ENCODE assay signal across 11 cellular contexts in genomic region chr18:59907172-59907571, GRCh38. TPM values are rescaled to one million over a fixed set of nuclear protein-coding genes. Genes with fewer than 3 reads are reported as not detected.
DNase-seq lines count a peak whose midpoint lies in the region; ATAC-seq and TF ChIP-seq lines count a peak whose summit lies in the region.
"Had no signal": no experiment of that assay in that cellular context is flagged by ENCODE, and none has a peak within 500 bp of the region (broad histone marks: within the 10 kb centered on the region; RNA-seq: fewer than 3 reads in every experiment).

No MANE protein-coding gene starts in this region.

- H3K36me3 ChIP-seq in naive thymus-derived CD4-positive, alpha-beta T cell (ENCODE audit: control insufficient read depth in 2 of 3, insufficient read depth in 3 of 3, low read length in 3 of 3), result no peaks in the 10 kb centered on the region
- H3K36me3 ChIP-seq: ascending aorta had no signal

- H3K9me3 Mint-ChIP-seq in activated CD4-positive, alpha-beta T cell treated with anti-CD3 and anti-CD28 coated beads for 36 hours (ENCODE audit: low read depth), result no peaks in the 10 kb centered on the region
- no peaks in the 10 kb centered on the region for H3K9me3 Mint-ChIP-seq in naive thymus-derived CD4-positive, alpha-beta T cell

- H3K27me3 Mint-ChIP-seq in activated CD4-positive, alpha-beta T cell treated with anti-CD3 and anti-CD28 coated beads for 36 hours, result no peaks in the 10 kb centered on the region
- H3K27me3 Mint-ChIP-seq in naive thymus-derived CD4-positive, alpha-beta T cell, result no peaks in the 10 kb centered on the region

- CTCF ChIA-PET in activated CD4-positive, alpha-beta T cell treated with anti-CD3 and anti-CD28 coated beads for 36 hours (lab: Charles Lee), result interaction anchor here (0.6 kb wide), 1 partner anchor 132 kb away, joined by 6 read pairs; no protein-coding TSS in a partner anchor
- CTCF ChIA-PET in naive thymus-derived CD4-positive, alpha-beta T cell (lab: Charles Lee), result interaction anchor here (0.5 kb wide), 1 partner anchor 65 kb away, joined by 3 read pairs; no protein-coding TSS in a partner anchor

- DNase-seq in activated CD4-positive, alpha-beta T cell treated with anti-CD3 and anti-CD28 coated beads for 36 hours, result no peak
- DNase-seq in activated CD4-positive, alpha-beta T cell treated with anti-CD3 and anti-CD28 coated beads, Interleukin-2, amount 50 U/mL, for 48 hours, result no peak
- DNase-seq in naive thymus-derived CD4-positive, alpha-beta T cell, result no peak
- DNase-seq in left ventricle myocardium superior, result no peak
- DNase-seq in glomerular visceral epithelial cell (ENCODE audit: extremely low spot score), result no peak
- no peak for DNase-seq in UCSD-AML1 (lab: John Stamatoyannopoulos, UW; ENCODE audit: unreplicated experiment)
- DNase-seq: WERI-Rb-1 had no signal

- H3K36me3 Mint-ChIP-seq in activated CD4-positive, alpha-beta T cell treated with anti-CD3 and anti-CD28 coated beads for 36 hours (ENCODE audit: low read depth), result peaks cover 27% of the 10 kb centered on the region
- peaks cover 0 to 19% (median 0%) of the 10 kb centered on the region in 5 donors for H3K36me3 Mint-ChIP-seq in naive thymus-derived CD4-positive, alpha-beta T cell

- ATAC-seq in activated CD4-positive, alpha-beta T cell treated with anti-CD3 and anti-CD28 coated beads for 36 hours, result peak; percentile 5
- ATAC-seq in HG02885 (IDR thresholded peaks at IDR 0.05; ENCODE audit: poor library complexity, unreplicated experiment), result peak; percentile 19
- ATAC-seq in SK-N-SH treated with all-trans-retinoic acid at 6 μM for 48 hours, result 0 out of 3 replicates have a peak, but pooled peaks have one; percentile 1
- ATAC-seq in naive thymus-derived CD4-positive, alpha-beta T cell, result no peak
- no peak for ATAC-seq in left ventricle myocardium superior

- H3K27ac Mint-ChIP-seq in activated CD4-positive, alpha-beta T cell treated with anti-CD3 and anti-CD28 coated beads for 36 hours, result peak overlapping the region; percentile 51
- H3K27ac Mint-ChIP-seq in naive thymus-derived CD4-positive, alpha-beta T cell, result peak overlapping the region in 5 of 9 donors; percentile 23 to 74 (median 60)

- no peak overlapping the region for H3K4me3 ChIP-seq in naive thymus-derived CD4-positive, alpha-beta T cell (ENCODE audit: low read length)
- H3K4me3 ChIP-seq: ascending aorta, skin epidermis had no signal

- H3K4me1 ChIP-seq in naive thymus-derived CD4-positive, alpha-beta T cell (ENCODE audit: control insufficient read depth in 2 of 2, insufficient read depth in 2 of 2, low read length in 2 of 2), result peaks cover 15% of the 10 kb centered on the region in 2 donors
- H3K4me1 ChIP-seq: ascending aorta had no signal

- peak overlapping the region; percentile 5 for H3K4me3 Mint-ChIP-seq in activated CD4-positive, alpha-beta T cell treated with anti-CD3 and anti-CD28 coated beads for 36 hours
- peak overlapping the region in 2 of 10 donors; percentile 4 to 66 for H3K4me3 Mint-ChIP-seq in naive thymus-derived CD4-positive, alpha-beta T cell

- POLR2A ChIA-PET in activated CD4-positive, alpha-beta T cell treated with anti-CD3 and anti-CD28 coated beads for 36 hours (lab: Charles Lee), result interaction anchor here (0.6 to 2.1 kb wide), 2 partner anchors 11 to 20 kb away, joined by 3 to 17 read pairs; no protein-coding TSS in a partner anchor
- POLR2A ChIA-PET in naive thymus-derived CD4-positive, alpha-beta T cell (lab: Charles Lee), result interaction anchor here (1.2 kb wide), 1 partner anchor 12 kb away, joined by 3 read pairs; no protein-coding TSS in a partner anchor

- intact Hi-C loops in activated CD4-positive, alpha-beta T cell treated with anti-CD3 and anti-CD28 coated beads for 36 hours (cut with DNase I, micrococcal nuclease), result loop anchor here in 1 of 2 experiments (1.0 to 10.0 kb wide), 2 partner anchors 20 to 1232 kb away; partner anchors contain the start of gene MALT1
- intact Hi-C loops in naive thymus-derived CD4-positive, alpha-beta T cell (cut with micrococcal nuclease), result loop anchor here (1.0 to 10.0 kb wide), 2 partner anchors 14 to 1862 kb away; partner anchors contain the start of gene NEDD4L (in 1 of the 2)
- intact Hi-C loops in left ventricle myocardium superior (cut with micrococcal nuclease), result no loop called here

- no peaks in the 10 kb centered on the region for H3K27me3 ChIP-seq in naive thymus-derived CD4-positive, alpha-beta T cell (ENCODE audit: control insufficient read depth in 2 of 2, insufficient read depth in 2 of 2, low read length in 2 of 2)
- H3K27me3 ChIP-seq: ascending aorta had no signal

- H3K27ac ChIP-seq in naive thymus-derived CD4-positive, alpha-beta T cell (ENCODE audit: low read depth, low read length), result no peak overlapping the region
- H3K27ac ChIP-seq: ascending aorta, WERI-Rb-1 had no signal

- H3K4me1 Mint-ChIP-seq in activated CD4-positive, alpha-beta T cell treated with anti-CD3 and anti-CD28 coated beads for 36 hours, result peaks cover 76% of the 10 kb centered on the region
- H3K4me1 Mint-ChIP-seq in naive thymus-derived CD4-positive, alpha-beta T cell, result peaks cover 28 to 57% (median 47%) of the 10 kb centered on the region in 7 donors

- H3K9me3 ChIP-seq in naive thymus-derived CD4-positive, alpha-beta T cell (ENCODE audit: control insufficient read depth in 2 of 3, low read length in 3 of 3), result no peaks in the 10 kb centered on the region
- H3K9me3 ChIP-seq: ascending aorta had no signal

TF ChIP-seq in SK-N-SH treated with all-trans-retinoic acid at 6 μM for 48 hours, 23 proteins besides CTCF, POLR2A, EP300 and RAD21 (continues in another document):
- TF ChIP-seq, protein P1, sequence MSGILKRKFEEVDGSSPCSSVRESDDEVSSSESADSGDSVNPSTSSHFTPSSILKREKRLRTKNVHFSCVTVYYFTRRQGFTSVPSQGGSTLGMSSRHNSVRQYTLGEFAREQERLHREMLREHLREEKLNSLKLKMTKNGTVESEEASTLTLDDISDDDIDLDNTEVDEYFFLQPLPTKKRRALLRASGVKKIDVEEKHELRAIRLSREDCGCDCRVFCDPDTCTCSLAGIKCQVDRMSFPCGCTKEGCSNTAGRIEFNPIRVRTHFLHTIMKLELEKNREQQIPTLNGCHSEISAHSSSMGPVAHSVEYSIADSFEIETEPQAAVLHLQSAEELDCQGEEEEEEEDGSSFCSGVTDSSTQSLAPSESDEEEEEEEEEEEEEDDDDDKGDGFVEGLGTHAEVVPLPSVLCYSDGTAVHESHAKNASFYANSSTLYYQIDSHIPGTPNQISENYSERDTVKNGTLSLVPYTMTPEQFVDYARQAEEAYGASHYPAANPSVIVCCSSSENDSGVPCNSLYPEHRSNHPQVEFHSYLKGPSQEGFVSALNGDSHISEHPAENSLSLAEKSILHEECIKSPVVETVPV (CRISPR knock-in tag; IDR thresholded peaks at IDR 0.05), result no peak
- TF ChIP-seq TOX (CRISPR knock-in tag; IDR thresholded peaks at IDR 0.05; ENCODE audit: borderline replicate concordance) (no peak), ZFP3 (CRISPR knock-in tag; IDR thresholded peaks at IDR 0.05) (no peak), GLIS3 (CRISPR knock-in tag; IDR thresholded peaks at IDR 0.05) (no peak), TCF4 (CRISPR knock-in tag; IDR thresholded peaks at IDR 0.05; ENCODE audit: borderline replicate concordance) (no peak), ESRRG (CRISPR knock-in tag; IDR thresholded peaks at IDR 0.05) (no peak), ISL1 (CRISPR knock-in tag; IDR thresholded peaks at IDR 0.05) (no peak), ZNF70 (CRISPR knock-in tag; IDR thresholded peaks at IDR 0.05) (no peak), CSDC2 (CRISPR knock-in tag; IDR thresholded peaks at IDR 0.05) (no peak), PPARA (CRISPR knock-in tag; IDR thresholded peaks at IDR 0.05; ENCODE audit: borderline replicate concordance) (no peak)
- TF ChIP-seq, protein P2, sequence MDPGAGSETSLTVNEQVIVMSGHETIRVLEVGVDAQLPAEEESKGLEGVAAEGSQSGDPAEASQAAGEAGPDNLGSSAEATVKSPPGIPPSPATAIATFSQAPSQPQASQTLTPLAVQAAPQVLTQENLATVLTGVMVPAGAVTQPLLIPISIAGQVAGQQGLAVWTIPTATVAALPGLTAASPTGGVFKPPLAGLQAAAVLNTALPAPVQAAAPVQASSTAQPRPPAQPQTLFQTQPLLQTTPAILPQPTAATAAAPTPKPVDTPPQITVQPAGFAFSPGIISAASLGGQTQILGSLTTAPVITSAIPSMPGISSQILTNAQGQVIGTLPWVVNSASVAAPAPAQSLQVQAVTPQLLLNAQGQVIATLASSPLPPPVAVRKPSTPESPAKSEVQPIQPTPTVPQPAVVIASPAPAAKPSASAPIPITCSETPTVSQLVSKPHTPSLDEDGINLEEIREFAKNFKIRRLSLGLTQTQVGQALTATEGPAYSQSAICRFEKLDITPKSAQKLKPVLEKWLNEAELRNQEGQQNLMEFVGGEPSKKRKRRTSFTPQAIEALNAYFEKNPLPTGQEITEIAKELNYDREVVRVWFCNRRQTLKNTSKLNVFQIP (CRISPR knock-in tag; IDR thresholded peaks at IDR 0.05; ENCODE audit: borderline replicate concordance, low read depth), result no peak
- TF ChIP-seq, protein P3, sequence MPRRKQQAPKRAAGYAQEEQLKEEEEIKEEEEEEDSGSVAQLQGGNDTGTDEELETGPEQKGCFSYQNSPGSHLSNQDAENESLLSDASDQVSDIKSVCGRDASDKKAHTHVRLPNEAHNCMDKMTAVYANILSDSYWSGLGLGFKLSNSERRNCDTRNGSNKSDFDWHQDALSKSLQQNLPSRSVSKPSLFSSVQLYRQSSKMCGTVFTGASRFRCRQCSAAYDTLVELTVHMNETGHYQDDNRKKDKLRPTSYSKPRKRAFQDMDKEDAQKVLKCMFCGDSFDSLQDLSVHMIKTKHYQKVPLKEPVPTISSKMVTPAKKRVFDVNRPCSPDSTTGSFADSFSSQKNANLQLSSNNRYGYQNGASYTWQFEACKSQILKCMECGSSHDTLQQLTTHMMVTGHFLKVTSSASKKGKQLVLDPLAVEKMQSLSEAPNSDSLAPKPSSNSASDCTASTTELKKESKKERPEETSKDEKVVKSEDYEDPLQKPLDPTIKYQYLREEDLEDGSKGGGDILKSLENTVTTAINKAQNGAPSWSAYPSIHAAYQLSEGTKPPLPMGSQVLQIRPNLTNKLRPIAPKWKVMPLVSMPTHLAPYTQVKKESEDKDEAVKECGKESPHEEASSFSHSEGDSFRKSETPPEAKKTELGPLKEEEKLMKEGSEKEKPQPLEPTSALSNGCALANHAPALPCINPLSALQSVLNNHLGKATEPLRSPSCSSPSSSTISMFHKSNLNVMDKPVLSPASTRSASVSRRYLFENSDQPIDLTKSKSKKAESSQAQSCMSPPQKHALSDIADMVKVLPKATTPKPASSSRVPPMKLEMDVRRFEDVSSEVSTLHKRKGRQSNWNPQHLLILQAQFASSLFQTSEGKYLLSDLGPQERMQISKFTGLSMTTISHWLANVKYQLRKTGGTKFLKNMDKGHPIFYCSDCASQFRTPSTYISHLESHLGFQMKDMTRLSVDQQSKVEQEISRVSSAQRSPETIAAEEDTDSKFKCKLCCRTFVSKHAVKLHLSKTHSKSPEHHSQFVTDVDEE (CRISPR knock-in tag; IDR thresholded peaks at IDR 0.05), result no peak

RNA-seq across cellular contexts. Expression of gene PMAIP1, which starts 7.4 kb away (rescaled TPM):
- total RNA-seq in activated CD4-positive, alpha-beta T cell treated with anti-CD3 and anti-CD28 coated beads for 36 hours, result 10 to 100 TPM; 58.7 to 97.2 TPM
- 10 to 100 TPM in 3 of 5 experiments, 1 to 10 TPM in 2; 5.8 to 95.1 (median 22.8) TPM for total RNA-seq in naive thymus-derived CD4-positive, alpha-beta T cell
- 1 to 10 TPM; 1.5 to 3.6 TPM for polyA plus RNA-seq in naive thymus-derived CD4-positive, alpha-beta T cell
- total RNA-seq in left ventricle myocardium superior, result 0.20 TPM
- total RNA-seq: ascending aorta had no signal

Comparison
In these comparisons a context has a peak if more than half of its experiments do, and no peak if none do; other contexts are left out.
1. ATAC-seq: peak in activated CD4-positive, alpha-beta T cell treated with anti-CD3 and anti-CD28 coated beads for 36 hours (single experiment), HG02885 (single experiment) and SK-N-SH treated with all-trans-retinoic acid at 6 μM for 48 hours (single experiment); none in naive thymus-derived CD4-positive, alpha-beta T cell (single experiment) and left ventricle myocardium superior (single experiment).